1 cellular context compared by ENCODE assay signal in genomic region chr6:142146828-142147662, GRCh38.
A peak's percentile ranks its signal among the peaks of the same experiment; 100 is the strongest.
TF ChIP-seq lines count a peak whose summit lies in the region.

TSS of gene NMBR (minus strand) at chr6:142147122. CDS start at chr6:142088658, 58,464 bp downstream.
TSS of gene VTA1 (plus strand) at chr6:142147263. CDS start at chr6:142147288, 25 bp downstream.

TF ChIP-seq in GM12878, 131 proteins besides CTCF, POLR2A, EP300 and RAD21 (continued from another document and continues in another):
- TF ChIP-seq ZNF687 (IDR thresholded peaks at IDR 0.05) = no peak; the same call in 1 of the 2 replicates
- no peak for TF ChIP-seq STAT3 (IDR thresholded peaks at IDR 0.05; ENCODE audit: low read depth, low read length)
- no peak for TF ChIP-seq ZNF274 (IDR thresholded peaks at IDR 0.05; ENCODE audit: insufficient read depth, insufficient read length)
- TF ChIP-seq EED (IDR thresholded peaks at IDR 0.05; ENCODE audit: low read depth) = peak; percentile 30; the same call in 1 of the 2 replicates
- TF ChIP-seq, protein P1, sequence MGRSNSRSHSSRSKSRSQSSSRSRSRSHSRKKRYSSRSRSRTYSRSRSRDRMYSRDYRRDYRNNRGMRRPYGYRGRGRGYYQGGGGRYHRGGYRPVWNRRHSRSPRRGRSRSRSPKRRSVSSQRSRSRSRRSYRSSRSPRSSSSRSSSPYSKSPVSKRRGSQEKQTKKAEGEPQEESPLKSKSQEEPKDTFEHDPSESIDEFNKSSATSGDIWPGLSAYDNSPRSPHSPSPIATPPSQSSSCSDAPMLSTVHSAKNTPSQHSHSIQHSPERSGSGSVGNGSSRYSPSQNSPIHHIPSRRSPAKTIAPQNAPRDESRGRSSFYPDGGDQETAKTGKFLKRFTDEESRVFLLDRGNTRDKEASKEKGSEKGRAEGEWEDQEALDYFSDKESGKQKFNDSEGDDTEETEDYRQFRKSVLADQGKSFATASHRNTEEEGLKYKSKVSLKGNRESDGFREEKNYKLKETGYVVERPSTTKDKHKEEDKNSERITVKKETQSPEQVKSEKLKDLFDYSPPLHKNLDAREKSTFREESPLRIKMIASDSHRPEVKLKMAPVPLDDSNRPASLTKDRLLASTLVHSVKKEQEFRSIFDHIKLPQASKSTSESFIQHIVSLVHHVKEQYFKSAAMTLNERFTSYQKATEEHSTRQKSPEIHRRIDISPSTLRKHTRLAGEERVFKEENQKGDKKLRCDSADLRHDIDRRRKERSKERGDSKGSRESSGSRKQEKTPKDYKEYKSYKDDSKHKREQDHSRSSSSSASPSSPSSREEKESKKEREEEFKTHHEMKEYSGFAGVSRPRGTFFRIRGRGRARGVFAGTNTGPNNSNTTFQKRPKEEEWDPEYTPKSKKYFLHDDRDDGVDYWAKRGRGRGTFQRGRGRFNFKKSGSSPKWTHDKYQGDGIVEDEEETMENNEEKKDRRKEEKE (IDR thresholded peaks at IDR 0.05) = no peak
- TF ChIP-seq CHD2 (IDR thresholded peaks at IDR 0.05; ENCODE audit: borderline replicate concordance, low read depth, low read length) = peak; percentile 71; the same call in 1 of the 2 replicates
- TF ChIP-seq TAF1 (IDR thresholded peaks at IDR 0.05; ENCODE audit: borderline replicate concordance, low read depth, low read length) = peak; percentile 85; the same call in 1 of the 2 replicates
- TF ChIP-seq, protein P2, sequence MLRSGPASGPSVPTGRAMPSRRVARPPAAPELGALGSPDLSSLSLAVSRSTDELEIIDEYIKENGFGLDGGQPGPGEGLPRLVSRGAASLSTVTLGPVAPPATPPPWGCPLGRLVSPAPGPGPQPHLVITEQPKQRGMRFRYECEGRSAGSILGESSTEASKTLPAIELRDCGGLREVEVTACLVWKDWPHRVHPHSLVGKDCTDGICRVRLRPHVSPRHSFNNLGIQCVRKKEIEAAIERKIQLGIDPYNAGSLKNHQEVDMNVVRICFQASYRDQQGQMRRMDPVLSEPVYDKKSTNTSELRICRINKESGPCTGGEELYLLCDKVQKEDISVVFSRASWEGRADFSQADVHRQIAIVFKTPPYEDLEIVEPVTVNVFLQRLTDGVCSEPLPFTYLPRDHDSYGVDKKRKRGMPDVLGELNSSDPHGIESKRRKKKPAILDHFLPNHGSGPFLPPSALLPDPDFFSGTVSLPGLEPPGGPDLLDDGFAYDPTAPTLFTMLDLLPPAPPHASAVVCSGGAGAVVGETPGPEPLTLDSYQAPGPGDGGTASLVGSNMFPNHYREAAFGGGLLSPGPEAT (IDR thresholded peaks at IDR 0.05; ENCODE audit: low read depth) = peak; percentile 97
- peak; percentile 91 for TF ChIP-seq SPI1 (IDR thresholded peaks at IDR 0.05; ENCODE audit: borderline replicate concordance, insufficient read depth, low read depth, low read length)
- peak; percentile 85; the same call in 1 of the 2 replicates for TF ChIP-seq ZNF207 (IDR thresholded peaks at IDR 0.05; ENCODE audit: borderline replicate concordance)
- TF ChIP-seq RELA (IDR thresholded peaks at IDR 0.05; ENCODE audit: borderline replicate concordance, partially characterized antibody) = peak; percentile 3
- no peak for TF ChIP-seq TCF3 (IDR thresholded peaks at IDR 0.05; ENCODE audit: borderline replicate concordance, insufficient read depth, low read depth, low read length)
- peak; percentile 93 for TF ChIP-seq MLLT1 (IDR thresholded peaks at IDR 0.05)
- TF ChIP-seq WRNIP1 (IDR thresholded peaks at IDR 0.05; ENCODE audit: borderline replicate concordance, low read depth, low read length) = 0 out of 2 replicates have a peak, but pooled peaks have one; percentile 67
- TF ChIP-seq ESRRA (IDR thresholded peaks at IDR 0.05; ENCODE audit: low read length) = peak; percentile 40; the same call in 1 of the 2 replicates
- TF ChIP-seq BACH1 (IDR thresholded peaks at IDR 0.05; ENCODE audit: borderline replicate concordance) = no peak
- peak; percentile 52; the same call in 1 of the 2 replicates for TF ChIP-seq TCF7 (IDR thresholded peaks at IDR 0.05; ENCODE audit: borderline replicate concordance)
- no peak; the same call in 1 of the 2 replicates for TF ChIP-seq ZBED1 (IDR thresholded peaks at IDR 0.05; ENCODE audit: borderline replicate concordance)
- no peak; the same call in 1 of the 2 replicates for TF ChIP-seq LARP7 (IDR thresholded peaks at IDR 0.05)
- TF ChIP-seq, protein P3, sequence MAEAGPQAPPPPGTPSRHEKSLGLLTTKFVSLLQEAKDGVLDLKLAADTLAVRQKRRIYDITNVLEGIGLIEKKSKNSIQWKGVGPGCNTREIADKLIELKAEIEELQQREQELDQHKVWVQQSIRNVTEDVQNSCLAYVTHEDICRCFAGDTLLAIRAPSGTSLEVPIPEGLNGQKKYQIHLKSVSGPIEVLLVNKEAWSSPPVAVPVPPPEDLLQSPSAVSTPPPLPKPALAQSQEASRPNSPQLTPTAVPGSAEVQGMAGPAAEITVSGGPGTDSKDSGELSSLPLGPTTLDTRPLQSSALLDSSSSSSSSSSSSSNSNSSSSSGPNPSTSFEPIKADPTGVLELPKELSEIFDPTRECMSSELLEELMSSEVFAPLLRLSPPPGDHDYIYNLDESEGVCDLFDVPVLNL (IDR thresholded peaks at IDR 0.05; ENCODE audit: low read depth, low read length) = no peak
- no peak for TF ChIP-seq SP1 (IDR thresholded peaks at IDR 0.05; ENCODE audit: low read depth, low read length)
- TF ChIP-seq NKRF (conservative IDR thresholded peaks at IDR 0.05) = peak; percentile 95
- TF ChIP-seq CEBPB (IDR thresholded peaks at IDR 0.05; ENCODE audit: borderline replicate concordance in 1 of 2, low read depth in 2 of 2, low read length in 2 of 2) = no peak
- no peak for TF ChIP-seq CBX3 (IDR thresholded peaks at IDR 0.05; ENCODE audit: borderline replicate concordance, low read depth)
- 0 out of 2 replicates have a peak, but pooled peaks have one; percentile 6 for TF ChIP-seq TCF12 (IDR thresholded peaks at IDR 0.05; ENCODE audit: low read depth, low read length)
- TF ChIP-seq FOXK2 (IDR thresholded peaks at IDR 0.05) = no peak; the same call in 1 of the 2 replicates
- TF ChIP-seq BMI1 (IDR thresholded peaks at IDR 0.05; ENCODE audit: borderline replicate concordance) = peak; percentile 94
- no peak for TF ChIP-seq SRF (IDR thresholded peaks at IDR 0.05; ENCODE audit: low read depth in 2 of 2, low read length in 2 of 2)
- TF ChIP-seq, protein P4, sequence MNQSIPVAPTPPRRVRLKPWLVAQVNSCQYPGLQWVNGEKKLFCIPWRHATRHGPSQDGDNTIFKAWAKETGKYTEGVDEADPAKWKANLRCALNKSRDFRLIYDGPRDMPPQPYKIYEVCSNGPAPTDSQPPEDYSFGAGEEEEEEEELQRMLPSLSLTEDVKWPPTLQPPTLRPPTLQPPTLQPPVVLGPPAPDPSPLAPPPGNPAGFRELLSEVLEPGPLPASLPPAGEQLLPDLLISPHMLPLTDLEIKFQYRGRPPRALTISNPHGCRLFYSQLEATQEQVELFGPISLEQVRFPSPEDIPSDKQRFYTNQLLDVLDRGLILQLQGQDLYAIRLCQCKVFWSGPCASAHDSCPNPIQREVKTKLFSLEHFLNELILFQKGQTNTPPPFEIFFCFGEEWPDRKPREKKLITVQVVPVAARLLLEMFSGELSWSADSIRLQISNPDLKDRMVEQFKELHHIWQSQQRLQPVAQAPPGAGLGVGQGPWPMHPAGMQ (IDR thresholded peaks at IDR 0.05; ENCODE audit: borderline replicate concordance) = no peak
- TF ChIP-seq SIN3A (IDR thresholded peaks at IDR 0.05; ENCODE audit: low read depth, low read length) = peak; percentile 95
- TF ChIP-seq HDAC6 (IDR thresholded peaks at IDR 0.05; ENCODE audit: unreplicated experiment) = no peak
- 0 out of 2 replicates have a peak, but pooled peaks have one; percentile 68 for TF ChIP-seq DPF2 (IDR thresholded peaks at IDR 0.05)
- TF ChIP-seq NFIC (IDR thresholded peaks at IDR 0.05; ENCODE audit: low read depth, low read length) = 0 out of 2 replicates have a peak, but pooled peaks have one; percentile 16
- no peak for TF ChIP-seq SMAD1 (IDR thresholded peaks at IDR 0.05; ENCODE audit: low read depth, partially characterized antibody)
- TF ChIP-seq BCL3 (IDR thresholded peaks at IDR 0.05; ENCODE audit: borderline replicate concordance, insufficient read depth, low read depth, low read length, poor library complexity, severe bottlenecking) = no peak
- TF ChIP-seq, protein P5, sequence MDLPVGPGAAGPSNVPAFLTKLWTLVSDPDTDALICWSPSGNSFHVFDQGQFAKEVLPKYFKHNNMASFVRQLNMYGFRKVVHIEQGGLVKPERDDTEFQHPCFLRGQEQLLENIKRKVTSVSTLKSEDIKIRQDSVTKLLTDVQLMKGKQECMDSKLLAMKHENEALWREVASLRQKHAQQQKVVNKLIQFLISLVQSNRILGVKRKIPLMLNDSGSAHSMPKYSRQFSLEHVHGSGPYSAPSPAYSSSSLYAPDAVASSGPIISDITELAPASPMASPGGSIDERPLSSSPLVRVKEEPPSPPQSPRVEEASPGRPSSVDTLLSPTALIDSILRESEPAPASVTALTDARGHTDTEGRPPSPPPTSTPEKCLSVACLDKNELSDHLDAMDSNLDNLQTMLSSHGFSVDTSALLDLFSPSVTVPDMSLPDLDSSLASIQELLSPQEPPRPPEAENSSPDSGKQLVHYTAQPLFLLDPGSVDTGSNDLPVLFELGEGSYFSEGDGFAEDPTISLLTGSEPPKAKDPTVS (IDR thresholded peaks at IDR 0.05; ENCODE audit: low read depth, low read length) = 0 out of 2 replicates have a peak, but pooled peaks have one; percentile 44
- peak; percentile 53 for TF ChIP-seq MYC (IDR thresholded peaks at IDR 0.05; ENCODE audit: insufficient read depth, insufficient read length, insufficient replicate concordance, low read length, severe bottlenecking)
- TF ChIP-seq IKZF1 (conservative IDR thresholded peaks at IDR 0.05) = peak; percentile 91
- TF ChIP-seq RCOR1 (conservative IDR thresholded peaks at IDR 0.05; ENCODE audit: low read depth, low read length) = 0 out of 2 replicates have a peak, but pooled peaks have one; percentile 52
- no peak for TF ChIP-seq USF2 (IDR thresholded peaks at IDR 0.05; ENCODE audit: borderline replicate concordance, low read depth, low read length)
- TF ChIP-seq NR2C1 (IDR thresholded peaks at IDR 0.05) = peak; percentile 75
- peak; percentile 70 for TF ChIP-seq HCFC1 (IDR thresholded peaks at IDR 0.05; ENCODE audit: low read length)
